9 cellular contexts compared by ENCODE assay signal in genomic region chr17:48429156-48429555, GRCh38. TPM values are rescaled to one million over a fixed set of nuclear protein-coding genes. Genes with fewer than 3 reads are reported as not detected.
DNase-seq lines count a peak whose midpoint lies in the region; ATAC-seq and TF ChIP-seq lines count a peak whose summit lies in the region.
"Had no signal": no experiment of that assay in that cellular context is flagged by ENCODE, and none has a peak within 500 bp of the region (broad histone marks: within the 10 kb centered on the region; RNA-seq: fewer than 3 reads in every experiment).

No MANE protein-coding gene starts in this region.

- H3K27ac ChIP-seq in CD4-positive, alpha-beta memory T cell (ENCODE audit: low read depth, low read length) = peak overlapping the region; percentile 89
- H3K27ac ChIP-seq in ascending aorta = no peak overlapping the region
- H3K27ac ChIP-seq: RWPE1 had no signal

- POLR2A ChIA-PET in CD4-positive, alpha-beta memory T cell (lab: Charles Lee; ENCODE audit: partially characterized antibody) = interaction anchor here (1.0 to 5.0 kb wide), 7 partner anchors 11 to 65 kb away, joined by 3 to 93 read pairs (median 10); no protein-coding TSS in a partner anchor

- H3K27me3 Mint-ChIP-seq in CD4-positive, alpha-beta memory T cell = no peaks in the 10 kb centered on the region
- H3K27me3 Mint-ChIP-seq in activated T-helper 17 cell treated with anti-CD3 and anti-CD28 coated beads, Interleukin-2, amount 50 U/mL, for 72 hours = no peaks in the 10 kb centered on the region
- peaks cover under 1 to 19% (median 14%) of the 10 kb centered on the region in 3 donors for H3K27me3 Mint-ChIP-seq in naive B cell

- CTCF ChIA-PET in CD4-positive, alpha-beta memory T cell (lab: Charles Lee; ENCODE audit: partially characterized antibody) = interaction anchor here (1.7 to 2.2 kb wide), 3 partner anchors 24 to 78 kb away, joined by 4 to 9 read pairs (median 8); no protein-coding TSS in a partner anchor

- peaks cover 0 to 3% (median 0%) of the 10 kb centered on the region in 8 donors for H3K9me3 Mint-ChIP-seq in CD4-positive, alpha-beta memory T cell
- no peaks in the 10 kb centered on the region for H3K9me3 Mint-ChIP-seq in activated T-helper 17 cell treated with anti-CD3 and anti-CD28 coated beads, Interleukin-2, amount 50 U/mL, for 72 hours
- peaks cover 0 to 5% (median 0%) of the 10 kb centered on the region in 7 donors for H3K9me3 Mint-ChIP-seq in naive B cell

- intact Hi-C loops in CD4-positive, alpha-beta memory T cell (cut with micrococcal nuclease) = loop anchor here (1.0 kb wide), 2 partner anchors 11 to 28 kb away; no protein-coding TSS in a partner anchor
- intact Hi-C loops in Right ventricle myocardium superior (cut with DNase I) = no loop called here
- intact Hi-C loops in ascending aorta (cut with DNase I) = no loop called here

- H3K4me1 Mint-ChIP-seq in CD4-positive, alpha-beta memory T cell = peaks cover 60 to 92% (median 74%) of the 10 kb centered on the region in 4 donors
- peaks cover 35% of the 10 kb centered on the region for H3K4me1 Mint-ChIP-seq in activated T-helper 17 cell treated with anti-CD3 and anti-CD28 coated beads, Interleukin-2, amount 50 U/mL, for 72 hours
- peaks cover 49 to 77% (median 75%) of the 10 kb centered on the region in 3 donors for H3K4me1 Mint-ChIP-seq in naive B cell

- peaks cover 76% of the 10 kb centered on the region for H3K4me1 ChIP-seq in CD4-positive, alpha-beta memory T cell (ENCODE audit: insufficient read depth, low read length)
- H3K4me1 ChIP-seq in ascending aorta = no peaks in the 10 kb centered on the region

- no peaks in the 10 kb centered on the region for H3K36me3 ChIP-seq in CD4-positive, alpha-beta memory T cell (ENCODE audit: insufficient read depth, low read length)
- H3K36me3 ChIP-seq in ascending aorta = no peaks in the 10 kb centered on the region

- TF ChIP-seq CTCF in ascending aorta (IDR thresholded peaks at IDR 0.05) = no peak

- ATAC-seq in HG02678 (IDR thresholded peaks at IDR 0.05; ENCODE audit: unreplicated experiment) (peak; percentile 25), naive B cell (ENCODE audit: low read depth in 2 of 2) (peak; percentile 6), Right ventricle myocardium superior (ENCODE audit: poor library complexity) (no peak)
- peak; percentile 42 for ATAC-seq in activated T-helper 17 cell treated with anti-CD3 and anti-CD28 coated beads, Interleukin-2, amount 50 U/mL, for 72 hours (replicated peaks)

- DNase-seq in CD4-positive, alpha-beta memory T cell = peak; percentile 40 to 71 (median 48)
- DNase-seq in naive B cell = no peak
- no peak for DNase-seq in Right ventricle myocardium superior
- DNase-seq in HK-2 (ENCODE audit: unreplicated experiment) = no peak
- no peak for DNase-seq in ascending aorta (ENCODE audit: low spot score in 2 of 2)
- DNase-seq in GM19238 (ENCODE audit: insufficient read length, low spot score) = no peak

- H3K4me3 Mint-ChIP-seq in CD4-positive, alpha-beta memory T cell = peak overlapping the region; percentile 91 to 99 (median 97)
- peak overlapping the region; percentile 97 for H3K4me3 Mint-ChIP-seq in activated T-helper 17 cell treated with anti-CD3 and anti-CD28 coated beads, Interleukin-2, amount 50 U/mL, for 72 hours
- peak overlapping the region; percentile 93 to 98 (median 95) for H3K4me3 Mint-ChIP-seq in naive B cell

- H3K27me3 ChIP-seq in CD4-positive, alpha-beta memory T cell (ENCODE audit: insufficient read depth, low read length) = no peaks in the 10 kb centered on the region
- no peaks in the 10 kb centered on the region for H3K27me3 ChIP-seq in ascending aorta

- H3K4me3 ChIP-seq in CD4-positive, alpha-beta memory T cell (ENCODE audit: low read length in 2 of 2) = peak overlapping the region; percentile 90 to 97
- H3K4me3 ChIP-seq in ascending aorta = no peak overlapping the region

- H3K9me3 ChIP-seq in CD4-positive, alpha-beta memory T cell (ENCODE audit: control insufficient read depth in 1 of 2, low read length in 2 of 2) = no peaks in the 10 kb centered on the region
- H3K9me3 ChIP-seq in ascending aorta = no peaks in the 10 kb centered on the region

- peak overlapping the region; percentile 95 to 99 (median 97) for H3K27ac Mint-ChIP-seq in CD4-positive, alpha-beta memory T cell
- H3K27ac Mint-ChIP-seq in activated T-helper 17 cell treated with anti-CD3 and anti-CD28 coated beads, Interleukin-2, amount 50 U/mL, for 72 hours = peak overlapping the region; percentile 97
- peak overlapping the region; percentile 93 to 100 (median 97) for H3K27ac Mint-ChIP-seq in naive B cell

- H3K36me3 Mint-ChIP-seq in CD4-positive, alpha-beta memory T cell = peaks cover 0 to 13% of the 10 kb centered on the region in 2 donors
- peaks cover 52% of the 10 kb centered on the region for H3K36me3 Mint-ChIP-seq in activated T-helper 17 cell treated with anti-CD3 and anti-CD28 coated beads, Interleukin-2, amount 50 U/mL, for 72 hours (ENCODE audit: low read depth)
- H3K36me3 Mint-ChIP-seq in naive B cell = peaks cover 0 to 18% of the 10 kb centered on the region in 2 donors

RNA-seq across cellular contexts. Expression of gene SKAP1, which starts 0.9 kb away (rescaled TPM):
- total RNA-seq in CD4-positive, alpha-beta memory T cell = 10 to 100 TPM; 83.4 to 88.7 TPM
- polyA plus RNA-seq in CD4-positive, alpha-beta memory T cell = 100 to 1,000 TPM; 242 to 336 TPM
- 100 to 1,000 TPM in 1 of 2 donors, 10 to 100 TPM in 1; 71.4 to 103 TPM for total RNA-seq in activated T-helper 17 cell treated with anti-CD3 and anti-CD28 coated beads, Interleukin-2, amount 50 U/mL, for 72 hours
- 100 to 1,000 TPM in 5 of 6 donors, 10 to 100 TPM in 1; 79.3 to 166 (median 140) TPM for polyA plus RNA-seq in naive B cell (ENCODE audit: low read depth in 6 of 6)
- 0.70 TPM for total RNA-seq in Right ventricle myocardium superior
- total RNA-seq in ascending aorta = not detected

Comparison
In these comparisons a context has a peak if more than half of its experiments do, and no peak if none do; other contexts are left out.
1. DNase-seq: peak in CD4-positive, alpha-beta memory T cell (5 of 5); none in naive B cell (single experiment), Right ventricle myocardium superior (single experiment), HK-2 (single experiment), ascending aorta (0 of 2) and GM19238 (single experiment).
2. H3K4me3 ChIP-seq: peak in CD4-positive, alpha-beta memory T cell (2 of 2); none in ascending aorta (0 of 2).
3. RNA of gene SKAP1, which starts 0.9 kb away (total RNA-seq): 71.4 to 103 TPM in activated T-helper 17 cell treated with anti-CD3 and anti-CD28 coated beads, Interleukin-2, amount 50 U/mL, for 72 hours and 83.4 to 88.7 TPM in CD4-positive, alpha-beta memory T cell; 0.70 TPM in Right ventricle myocardium superior (single experiment) and not detected in ascending aorta (single experiment); every median in the first group is over 10 times any median in the second.
4. Peak in every context shown above with its lines, with median percentiles within 50 percentile points of each other: H3K27ac Mint-ChIP-seq and H3K4me3 Mint-ChIP-seq.